8 cellular contexts compared by ENCODE assay signal in the genomic region with DNA sequence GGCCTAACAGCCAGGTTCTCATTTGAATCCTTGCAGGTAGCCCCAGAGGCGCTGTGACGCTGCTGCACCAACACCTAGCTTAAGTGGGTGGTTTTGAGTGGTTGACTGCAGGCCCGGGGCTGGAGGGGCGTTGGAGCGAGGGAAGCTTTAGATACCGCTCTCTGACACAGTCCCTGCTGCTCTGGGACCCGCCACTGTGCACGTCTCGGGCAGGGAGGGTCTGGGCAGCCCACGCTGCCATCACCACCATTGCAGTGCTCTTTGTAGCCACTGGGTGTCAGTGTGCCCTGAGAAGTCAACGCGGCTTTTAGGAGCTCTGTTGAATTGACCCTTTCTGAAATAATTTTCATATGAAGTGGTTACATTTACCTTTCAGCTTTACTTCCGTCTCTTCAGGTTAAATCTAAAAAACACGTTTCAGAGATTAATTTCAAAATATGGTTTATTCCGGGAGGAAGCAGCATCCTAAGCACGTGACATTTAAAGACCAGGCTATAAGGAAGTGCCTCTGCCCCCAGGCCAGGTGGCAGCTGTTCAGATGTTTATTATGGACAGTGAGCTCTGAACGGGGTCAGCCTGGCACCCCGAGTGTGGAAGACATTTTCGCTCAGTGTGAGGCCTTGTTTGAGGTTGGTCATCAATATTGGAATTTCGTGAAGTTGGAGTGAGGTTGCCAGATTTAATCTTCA. TPM values are rescaled to one million over a fixed set of nuclear protein-coding genes. Genes with fewer than 3 reads are reported as not detected.
DNase-seq lines count a peak whose midpoint lies in the region; ATAC-seq and TF ChIP-seq lines count a peak whose summit lies in the region.

No MANE protein-coding gene starts in this region.

- no peaks in the 10 kb centered on the region for H3K4me1 ChIP-seq in cardiac muscle cell (ENCODE audit: low read depth)

- no peak overlapping the region for H3K27ac ChIP-seq in cardiac muscle cell

- no peaks in the 10 kb centered on the region for H3K27me3 Mint-ChIP-seq in activated naive CD8-positive, alpha-beta T cell treated with anti-CD3 and anti-CD28 coated beads for 36 hours

- no peak overlapping the region for H3K27ac Mint-ChIP-seq in activated naive CD8-positive, alpha-beta T cell treated with anti-CD3 and anti-CD28 coated beads for 36 hours

- peaks cover 24% of the 10 kb centered on the region for H3K4me1 Mint-ChIP-seq in activated naive CD8-positive, alpha-beta T cell treated with anti-CD3 and anti-CD28 coated beads for 36 hours

- peak; percentile 98 for TF ChIP-seq CTCF in cardiac muscle cell (IDR thresholded peaks at IDR 0.05; ENCODE audit: low read depth, low read length)

- no peaks in the 10 kb centered on the region for H3K27me3 ChIP-seq in cardiac muscle cell

- no peak overlapping the region for H3K4me3 Mint-ChIP-seq in activated naive CD8-positive, alpha-beta T cell treated with anti-CD3 and anti-CD28 coated beads for 36 hours

- H3K9me3 Mint-ChIP-seq in activated naive CD8-positive, alpha-beta T cell treated with anti-CD3 and anti-CD28 coated beads for 36 hours = no peaks in the 10 kb centered on the region

- H3K9me3 ChIP-seq in cardiac muscle cell (ENCODE audit: low read depth) = no peaks in the 10 kb centered on the region

- H3K36me3 Mint-ChIP-seq in activated naive CD8-positive, alpha-beta T cell treated with anti-CD3 and anti-CD28 coated beads for 36 hours = peaks cover 40% of the 10 kb centered on the region

- H3K4me3 ChIP-seq in cardiac muscle cell = no peak overlapping the region

- ATAC-seq in SK-N-SH treated with all-trans-retinoic acid at 6 μM for 48 hours = peak; percentile 91
- ATAC-seq in HG03439 (IDR thresholded peaks at IDR 0.05; ENCODE audit: unreplicated experiment) = no peak

- DNase-seq in DMS53 (lab: John Stamatoyannopoulos, UW) (peak; percentile 71), KG1 (lab: John Stamatoyannopoulos, UW) (peak; percentile 17), cardiac muscle cell (ENCODE audit: low read depth in 1 of 2, low spot score in 1 of 2) (peak; percentile 74 to 77), retina (peak; percentile 85), cerebellar nuclear complex (lab: John Stamatoyannopoulos, UW) (no peak)
- DNase-seq in activated naive CD8-positive, alpha-beta T cell treated with anti-CD3 and anti-CD28 coated beads for 36 hours = peak; percentile 58

- H3K36me3 ChIP-seq in cardiac muscle cell = peaks cover 33% of the 10 kb centered on the region

TF ChIP-seq in SK-N-SH treated with all-trans-retinoic acid at 6 μM for 48 hours, 23 proteins besides CTCF, POLR2A, EP300 and RAD21:
- no peak for TF ChIP-seq BACH2 (CRISPR knock-in tag; IDR thresholded peaks at IDR 0.05; ENCODE audit: borderline replicate concordance)
- TF ChIP-seq CSDC2 (CRISPR knock-in tag; IDR thresholded peaks at IDR 0.05) = no peak
- no peak for TF ChIP-seq SNAI2 (CRISPR knock-in tag; IDR thresholded peaks at IDR 0.05)
- TF ChIP-seq, protein P1, sequence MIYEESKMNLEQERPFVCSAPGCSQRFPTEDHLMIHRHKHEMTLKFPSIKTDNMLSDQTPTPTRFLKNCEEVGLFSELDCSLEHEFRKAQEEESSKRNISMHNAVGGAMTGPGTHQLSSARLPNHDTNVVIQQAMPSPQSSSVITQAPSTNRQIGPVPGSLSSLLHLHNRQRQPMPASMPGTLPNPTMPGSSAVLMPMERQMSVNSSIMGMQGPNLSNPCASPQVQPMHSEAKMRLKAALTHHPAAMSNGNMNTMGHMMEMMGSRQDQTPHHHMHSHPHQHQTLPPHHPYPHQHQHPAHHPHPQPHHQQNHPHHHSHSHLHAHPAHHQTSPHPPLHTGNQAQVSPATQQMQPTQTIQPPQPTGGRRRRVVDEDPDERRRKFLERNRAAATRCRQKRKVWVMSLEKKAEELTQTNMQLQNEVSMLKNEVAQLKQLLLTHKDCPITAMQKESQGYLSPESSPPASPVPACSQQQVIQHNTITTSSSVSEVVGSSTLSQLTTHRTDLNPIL (CRISPR knock-in tag; IDR thresholded peaks at IDR 0.05; ENCODE audit: low read depth) = no peak
- TF ChIP-seq ZFP3 (CRISPR knock-in tag; IDR thresholded peaks at IDR 0.05) = no peak

RNA-seq across cellular contexts. Expression of a gene that starts 30.9 kb away (rescaled TPM):
- 10 to 100 TPM; 71.4 to 71.5 TPM for total RNA-seq in activated naive CD8-positive, alpha-beta T cell treated with anti-CD3 and anti-CD28 coated beads for 36 hours
- 21.7 and 46.0 TPM in 2 replicates for total RNA-seq in cardiac muscle cell
- polyA plus RNA-seq in cardiac muscle cell = 30.6 and 40.2 TPM in 2 replicates

RNA-seq across cellular contexts. Expression of a gene that starts 38.0 kb away (rescaled TPM):
- total RNA-seq in activated naive CD8-positive, alpha-beta T cell treated with anti-CD3 and anti-CD28 coated beads for 36 hours = 10 to 100 TPM; 59.0 to 62.3 TPM
- total RNA-seq in cardiac muscle cell = 56.8 and 65.4 TPM in 2 replicates
- polyA plus RNA-seq in cardiac muscle cell = 92.0 and 116 TPM in 2 replicates

Comparison
In these comparisons a context has a peak if more than half of its experiments do, and no peak if none do; other contexts are left out.
1. DNase-seq: peak in DMS53 (single experiment), KG1 (single experiment), activated naive CD8-positive, alpha-beta T cell treated with anti-CD3 and anti-CD28 coated beads for 36 hours (single experiment), cardiac muscle cell (2 of 2) and retina (single experiment); none in cerebellar nuclear complex (0 of 2).